8 cellular contexts compared by ENCODE assay signal in genomic region chr6:28657756-28658465, GRCh38.
DNase-seq lines count a peak whose midpoint lies in the region; ATAC-seq and TF ChIP-seq lines count a peak whose summit lies in the region.

No MANE protein-coding gene starts in this region.

- peak overlapping the region; percentile 76 for H3K4me3 Mint-ChIP-seq in Caco-2 (ENCODE audit: unreplicated experiment)
- H3K4me3 Mint-ChIP-seq in activated CD4-positive, alpha-beta memory T cell treated with anti-CD3 and anti-CD28 coated beads for 36 hours = peak overlapping the region; percentile 69
- peak overlapping the region; percentile 83 for H3K4me3 Mint-ChIP-seq in stimulated activated naive CD8-positive, alpha-beta T cell treated with anti-CD3 and anti-CD28 coated beads, Interleukin-15, Interleukin-2, amounts not matched to agents 100 ng/mL and 50 ng/mL, for 24 hours

- H3K9ac ChIP-seq in endocrine pancreas (ENCODE audit: control insufficient read depth, insufficient read depth, low read length) = no peak overlapping the region

- H3K9me3 Mint-ChIP-seq in Caco-2 (ENCODE audit: unreplicated experiment) = no peaks in the 10 kb centered on the region
- H3K9me3 Mint-ChIP-seq in activated CD4-positive, alpha-beta memory T cell treated with anti-CD3 and anti-CD28 coated beads for 36 hours = no peaks in the 10 kb centered on the region
- H3K9me3 Mint-ChIP-seq in stimulated activated naive CD8-positive, alpha-beta T cell treated with anti-CD3 and anti-CD28 coated beads, Interleukin-15, Interleukin-2, amounts not matched to agents 100 ng/mL and 50 ng/mL, for 24 hours = no peaks in the 10 kb centered on the region

- peaks cover 6% of the 10 kb centered on the region for H3K4me1 Mint-ChIP-seq in Caco-2 (ENCODE audit: low read depth, unreplicated experiment)
- H3K4me1 Mint-ChIP-seq in activated CD4-positive, alpha-beta memory T cell treated with anti-CD3 and anti-CD28 coated beads for 36 hours (ENCODE audit: low read depth) = peaks cover 24% of the 10 kb centered on the region
- peaks cover 33% of the 10 kb centered on the region for H3K4me1 Mint-ChIP-seq in stimulated activated naive CD8-positive, alpha-beta T cell treated with anti-CD3 and anti-CD28 coated beads, Interleukin-15, Interleukin-2, amounts not matched to agents 100 ng/mL and 50 ng/mL, for 24 hours (ENCODE audit: low read depth)

- no peak for ATAC-seq in GM18511 (IDR thresholded peaks at IDR 0.05; ENCODE audit: unreplicated experiment)

- no TSS peak for BruUV-seq in Caco-2 (replicated peaks; lab: Mats Ljungman, UMichigan)

- TF ChIP-seq CTCF in Caco-2 (IDR thresholded peaks at IDR 0.05; ENCODE audit: insufficient read depth in 1 of 2, low read depth in 1 of 2, low read length in 1 of 2, severe bottlenecking in 1 of 2, unreplicated experiment in 1 of 2) = no peak

- no peaks in the 10 kb centered on the region for H3K27me3 Mint-ChIP-seq in Caco-2 (ENCODE audit: insufficient read depth, unreplicated experiment)
- peaks cover 61% of the 10 kb centered on the region for H3K27me3 Mint-ChIP-seq in activated CD4-positive, alpha-beta memory T cell treated with anti-CD3 and anti-CD28 coated beads for 36 hours
- peaks cover 73% of the 10 kb centered on the region for H3K27me3 Mint-ChIP-seq in stimulated activated naive CD8-positive, alpha-beta T cell treated with anti-CD3 and anti-CD28 coated beads, Interleukin-15, Interleukin-2, amounts not matched to agents 100 ng/mL and 50 ng/mL, for 24 hours

- H3K4me3 ChIP-seq in Caco-2 (ENCODE audit: low read depth, low read length) (peak overlapping the region; percentile 41), endocrine pancreas (ENCODE audit: control insufficient read depth, insufficient read depth, low read length) (peak overlapping the region; percentile 43)

- H3K9me3 ChIP-seq in Caco-2 (no peaks in the 10 kb centered on the region), endocrine pancreas (ENCODE audit: control insufficient read depth, low read length) (no peaks in the 10 kb centered on the region)

- H3K36me3 ChIP-seq in Caco-2 (ENCODE audit: control insufficient read depth, insufficient read depth, low read length) (no peaks in the 10 kb centered on the region), endocrine pancreas (ENCODE audit: control insufficient read depth, insufficient read depth, low read length) (no peaks in the 10 kb centered on the region)

- intact Hi-C loops in Caco-2 (cut with micrococcal nuclease; ENCODE audit: unreplicated experiment) = loop anchor here (1.0 kb wide), 1 partner anchor 10 kb away; no protein-coding TSS in a partner anchor
- intact Hi-C loops in activated CD4-positive, alpha-beta memory T cell treated with anti-CD3 and anti-CD28 coated beads for 36 hours (cut with micrococcal nuclease) = loop anchor here (1.0 kb wide), 1 partner anchor 10 kb away; no protein-coding TSS in a partner anchor

- peak; percentile 43 to 67 for DNase-seq in Caco-2
- DNase-seq in HEK293T (ENCODE audit: extremely low spot score) = peak; percentile 65
- DNase-seq in NCI-H226 = peak; percentile 33
- peak; percentile 77 for DNase-seq in activated CD4-positive, alpha-beta memory T cell treated with anti-CD3 and anti-CD28 coated beads for 36 hours
- DNase-seq in midbrain (lab: John Stamatoyannopoulos, UW) = peak; percentile 44

- H3K27me3 ChIP-seq in Caco-2 (replicated peaks; ENCODE audit: control insufficient read depth, insufficient read depth, low read length) = no peaks in the 10 kb centered on the region
- H3K27me3 ChIP-seq in endocrine pancreas (ENCODE audit: control insufficient read depth, insufficient read depth, low read length) = peaks cover 6% of the 10 kb centered on the region

- H3K36me3 Mint-ChIP-seq in Caco-2 (ENCODE audit: insufficient read depth, unreplicated experiment) = peaks cover 17% of the 10 kb centered on the region
- H3K36me3 Mint-ChIP-seq in activated CD4-positive, alpha-beta memory T cell treated with anti-CD3 and anti-CD28 coated beads for 36 hours = no peaks in the 10 kb centered on the region
- no peaks in the 10 kb centered on the region for H3K36me3 Mint-ChIP-seq in stimulated activated naive CD8-positive, alpha-beta T cell treated with anti-CD3 and anti-CD28 coated beads, Interleukin-15, Interleukin-2, amounts not matched to agents 100 ng/mL and 50 ng/mL, for 24 hours (ENCODE audit: low read depth)

- CTCF ChIA-PET in Caco-2 (lab: Charles Lee) = interaction anchor here (0.7 kb wide), 1 partner anchor 169 kb away, joined by 4 read pairs; no protein-coding TSS in a partner anchor
- CTCF ChIA-PET in HEK293T (lab: Yijun Ruan, JAX) = interaction anchor here (0.6 to 0.8 kb wide), 3 partner anchors 9 to 756 kb away, joined by 3 read pairs; no protein-coding TSS in a partner anchor
- CTCF ChIA-PET in activated CD4-positive, alpha-beta memory T cell treated with anti-CD3 and anti-CD28 coated beads for 36 hours (lab: Charles Lee) = interaction anchor here (0.6 to 1.2 kb wide), 2 partner anchors 64 to 180 kb away, joined by 4 to 6 read pairs; no protein-coding TSS in a partner anchor

- POLR2A ChIA-PET in Caco-2 (lab: Charles Lee) (no interaction called here), HEK293T (lab: Yijun Ruan, JAX) (interaction anchor here (0.7 to 1.5 kb wide), 4 partner anchors 9 to 68 kb away, joined by 3 to 4 read pairs (median 4); no protein-coding TSS in a partner anchor)
- POLR2A ChIA-PET in activated CD4-positive, alpha-beta memory T cell treated with anti-CD3 and anti-CD28 coated beads for 36 hours (lab: Charles Lee) = interaction anchor here (0.7 kb wide), 1 partner anchor 576 kb away, joined by 5 read pairs; no protein-coding TSS in a partner anchor

- peaks cover 15% of the 10 kb centered on the region; the same call in 1 of the 2 replicates for H3K4me1 ChIP-seq in Caco-2
- no peaks in the 10 kb centered on the region for H3K4me1 ChIP-seq in endocrine pancreas (ENCODE audit: control insufficient read depth, insufficient read depth, low read length)

- peak overlapping the region; percentile 81 for H3K27ac Mint-ChIP-seq in Caco-2 (ENCODE audit: unreplicated experiment)
- H3K27ac Mint-ChIP-seq in activated CD4-positive, alpha-beta memory T cell treated with anti-CD3 and anti-CD28 coated beads for 36 hours = peak overlapping the region; percentile 51
- H3K27ac Mint-ChIP-seq in stimulated activated naive CD8-positive, alpha-beta T cell treated with anti-CD3 and anti-CD28 coated beads, Interleukin-15, Interleukin-2, amounts not matched to agents 100 ng/mL and 50 ng/mL, for 24 hours = peak overlapping the region; percentile 78

TF ChIP-seq in HEK293T, 16 proteins besides CTCF, POLR2A, EP300 and RAD21:
- TF ChIP-seq ELF4 (IDR thresholded peaks at IDR 0.05) = no peak
- TF ChIP-seq BHLHE40 (IDR thresholded peaks at IDR 0.05; ENCODE audit: borderline replicate concordance) = no peak
- TF ChIP-seq TARDBP (IDR thresholded peaks at IDR 0.05) = 0 out of 2 replicates have a peak, but pooled peaks have one; percentile 43
- no peak for TF ChIP-seq LEF1 (IDR thresholded peaks at IDR 0.05; ENCODE audit: borderline replicate concordance)
- peak; percentile 99 for TF ChIP-seq ZNF384 (IDR thresholded peaks at IDR 0.05)
- 0 out of 2 replicates have a peak, but pooled peaks have one; percentile 37 for TF ChIP-seq CTBP1 (IDR thresholded peaks at IDR 0.05; ENCODE audit: borderline replicate concordance)
- TF ChIP-seq NFRKB (IDR thresholded peaks at IDR 0.05) = no peak
- TF ChIP-seq SUZ12 (IDR thresholded peaks at IDR 0.05) = no peak
- TF ChIP-seq PKNOX1 (IDR thresholded peaks at IDR 0.05) = peak; percentile 93
- TF ChIP-seq L3MBTL2 (conservative IDR thresholded peaks at IDR 0.05) = 0 out of 2 replicates have a peak, but pooled peaks have one; percentile 7
- TF ChIP-seq SP1 (IDR thresholded peaks at IDR 0.05) = no peak
- no peak for TF ChIP-seq ARNT (IDR thresholded peaks at IDR 0.05)
- no peak for TF ChIP-seq FOXK2 (IDR thresholded peaks at IDR 0.05)
- no peak for TF ChIP-seq HDGF (IDR thresholded peaks at IDR 0.05; ENCODE audit: borderline replicate concordance)
- no peak for TF ChIP-seq FOXA1 (IDR thresholded peaks at IDR 0.05)
- no peak for TF ChIP-seq FOXM1 (IDR thresholded peaks at IDR 0.05; ENCODE audit: borderline replicate concordance)
TF ChIP-seq in HEK293T: peak in this region for 5.
